In the genomic region with DNA sequence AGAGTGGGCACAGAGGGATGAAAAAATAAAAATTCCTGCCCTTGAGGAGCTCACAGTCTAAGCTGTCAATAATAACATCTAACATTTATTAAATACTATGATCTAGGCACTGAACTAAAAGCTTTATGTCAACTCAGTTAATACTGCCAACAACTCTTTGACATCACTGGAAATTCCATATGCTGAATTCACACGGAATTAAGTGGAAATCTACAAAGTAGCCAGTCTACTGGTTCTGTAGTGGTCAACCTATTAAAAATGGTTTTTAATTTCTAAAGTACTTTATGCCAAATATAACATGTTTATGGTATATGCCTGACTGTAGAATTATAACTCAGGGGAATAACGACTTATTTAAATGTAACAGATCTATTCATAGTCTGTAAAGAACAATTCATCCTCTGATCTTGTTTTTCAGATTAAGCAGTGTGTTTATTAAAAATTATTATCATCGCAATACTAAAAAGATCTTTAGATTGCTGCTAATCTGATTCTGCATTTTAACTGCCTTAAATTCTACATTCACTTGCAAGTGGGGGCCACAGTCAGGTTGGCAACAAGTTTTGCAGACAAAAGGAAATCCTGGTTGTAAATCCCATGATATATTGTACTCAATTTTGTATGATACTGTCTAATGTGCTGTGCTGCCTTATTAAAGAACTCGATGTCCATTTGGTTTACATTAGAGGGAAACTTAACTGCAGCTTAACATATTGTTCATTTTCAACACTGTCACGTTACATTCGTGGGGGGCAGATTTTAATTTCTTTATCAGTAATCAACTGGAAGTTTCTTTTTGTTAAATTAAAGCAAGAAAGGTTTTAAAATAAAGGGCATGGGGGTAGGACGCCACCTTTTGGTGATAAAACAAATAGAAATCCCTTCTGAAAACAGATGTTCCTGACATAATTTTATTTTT, we compare ENCODE assay signal across 8 cellular contexts. TPM values are rescaled to one million over a fixed set of nuclear protein-coding genes. Genes with fewer than 3 reads are reported as not detected.
A peak's percentile ranks its signal among the peaks of the same experiment; 100 is the strongest.
DNase-seq lines count a peak whose midpoint lies in the region; ATAC-seq, FAIRE-seq and TF ChIP-seq lines count a peak whose summit lies in the region.

No MANE protein-coding gene starts in this region.

- no peak overlapping the region for H3K4me3 Mint-ChIP-seq in Calu3 (ENCODE audit: low read depth, unreplicated experiment)

- DNase-seq in Calu3 (peak; percentile 20), NCI-H748 treated with DMSO at 0.1 percent for 48 hours (lab: John Stamatoyannopoulos, UW) (peak; percentile 17), mucosa of descending colon (peak in 1 of 3 donors; percentile 41), HTR-8/SVneo (ENCODE audit: insufficient read length, low spot score) (no peak), DMS153 treated with DMSO at 0.1 percent for 48 hours (lab: John Stamatoyannopoulos, UW; ENCODE audit: unreplicated experiment) (no peak)
- DNase-seq in central memory CD4-positive, alpha-beta T cell = peak; percentile 49

- H3K9me3 Mint-ChIP-seq in Calu3 (ENCODE audit: low read depth, unreplicated experiment) = peaks cover 3% of the 10 kb centered on the region

- CTCF ChIA-PET in Calu3 (lab: Charles Lee) = no interaction called here

- no peak overlapping the region for H3K4me3 ChIP-seq in mucosa of descending colon

- H3K36me3 ChIP-seq in mucosa of descending colon (ENCODE audit: low read depth) = no peaks in the 10 kb centered on the region

- ATAC-seq in mucosa of descending colon (no peak), HG03196 (IDR thresholded peaks at IDR 0.05; ENCODE audit: unreplicated experiment) (no peak)

- no peaks in the 10 kb centered on the region for H3K9me3 ChIP-seq in mucosa of descending colon

- H3K4me1 Mint-ChIP-seq in Calu3 (ENCODE audit: low read depth, unreplicated experiment) = no peaks in the 10 kb centered on the region

- no peak for FAIRE-seq in HTR-8/SVneo (lab: Jason Lieb, UNC)

- intact Hi-C loops in Calu3 (cut with micrococcal nuclease; ENCODE audit: unreplicated experiment) (loop anchor here (1.0 to 5.0 kb wide), 7 partner anchors 66 to 1054 kb away; no protein-coding TSS in a partner anchor), mucosa of descending colon (cut with DNase I, micrococcal nuclease) (loop anchor here (10.0 kb wide), 2 partner anchors 271 to 531 kb away; no protein-coding TSS in a partner anchor)

- no peak overlapping the region for H3K27ac Mint-ChIP-seq in Calu3 (ENCODE audit: unreplicated experiment)

- no TSS peak for BruUV-seq in Calu3 (replicated peaks; lab: Mats Ljungman, UMichigan)

- no peaks in the 10 kb centered on the region for H3K27me3 Mint-ChIP-seq in Calu3 (ENCODE audit: unreplicated experiment)

- H3K36me3 Mint-ChIP-seq in Calu3 (ENCODE audit: insufficient read depth, unreplicated experiment) = peaks cover 40% of the 10 kb centered on the region

- TF ChIP-seq CTCF in 22Rv1 (IDR thresholded peaks at IDR 0.05) = peak; percentile 89
- TF ChIP-seq CTCF in Calu3 (IDR thresholded peaks at IDR 0.05; ENCODE audit: unreplicated experiment) = peak; percentile 46
- TF ChIP-seq CTCF in mucosa of descending colon (IDR thresholded peaks at IDR 0.05) = peak; percentile 37

- peaks cover 12% of the 10 kb centered on the region for H3K4me1 ChIP-seq in mucosa of descending colon (ENCODE audit: low read depth)

- H3K27ac ChIP-seq in 22Rv1 = no peak overlapping the region

RNA-seq across cellular contexts. Expression of a gene that starts 2.6 kb away (rescaled TPM):
- 81.6 and 82.8 TPM in 2 replicates for total RNA-seq in Calu3 (2022)
- total RNA-seq in mucosa of descending colon = 100 to 1,000 TPM; 133 to 217 (median 214) TPM

Comparison
In these comparisons a context has a peak if more than half of its experiments do, and no peak if none do; other contexts are left out.
1. CTCF ChIP-seq: peak in every context shown above with its lines; median percentile 89 in 22Rv1; 46 in Calu3; 37 in mucosa of descending colon.
2. DNase-seq: peak in Calu3 (single experiment), NCI-H748 treated with DMSO at 0.1 percent for 48 hours (single experiment) and central memory CD4-positive, alpha-beta T cell (single experiment); none in HTR-8/SVneo (single experiment) and DMS153 treated with DMSO at 0.1 percent for 48 hours (single experiment).